Comparison of ENCODE assay signal across 7 cellular contexts in genomic region chr19:7099597-7099921, GRCh38. TPM values are rescaled to one million over a fixed set of nuclear protein-coding genes. Genes with fewer than 3 reads are reported as not detected.
DNase-seq lines count a peak whose midpoint lies in the region; ATAC-seq and TF ChIP-seq lines count a peak whose summit lies in the region.

No MANE protein-coding gene starts in this region.

- H3K4me1 ChIP-seq in HUES6 (ENCODE audit: control insufficient read depth, insufficient read depth, low read length) = no peaks in the 10 kb centered on the region

- no peaks in the 10 kb centered on the region for H3K27me3 Mint-ChIP-seq in activated T-helper 17 cell treated with anti-CD3 and anti-CD28 coated beads, Interleukin-2, amount 50 U/mL, for 72 hours
- H3K27me3 Mint-ChIP-seq in stimulated activated naive CD8-positive, alpha-beta T cell treated with anti-CD3 and anti-CD28 coated beads, Interleukin-15, Interleukin-2, amounts not matched to agents 100 ng/mL and 50 ng/mL, for 24 hours = no peaks in the 10 kb centered on the region

- H3K9me3 ChIP-seq in HUES6 (ENCODE audit: control insufficient read depth, insufficient read depth, low read depth, low read length) = peaks cover 26% of the 10 kb centered on the region

- no peak overlapping the region for H3K27ac ChIP-seq in HUES6 (ENCODE audit: low read depth, low read length)

- peak overlapping the region; percentile 75 for H3K4me3 ChIP-seq in HUES6 (ENCODE audit: low read depth, low read length)
- peak overlapping the region; percentile 54 for H3K4me3 ChIP-seq in kidney epithelial cell (ENCODE audit: low read depth, low read length)

- peak overlapping the region; percentile 93 for H3K27ac Mint-ChIP-seq in activated T-helper 17 cell treated with anti-CD3 and anti-CD28 coated beads, Interleukin-2, amount 50 U/mL, for 72 hours
- peak overlapping the region; percentile 94 for H3K27ac Mint-ChIP-seq in stimulated activated naive CD8-positive, alpha-beta T cell treated with anti-CD3 and anti-CD28 coated beads, Interleukin-15, Interleukin-2, amounts not matched to agents 100 ng/mL and 50 ng/mL, for 24 hours

- TF ChIP-seq CTCF in kidney epithelial cell (IDR thresholded peaks at IDR 0.05; ENCODE audit: insufficient read depth, low read length, poor library complexity, severe bottlenecking) = no peak

- H3K4me3 Mint-ChIP-seq in activated T-helper 17 cell treated with anti-CD3 and anti-CD28 coated beads, Interleukin-2, amount 50 U/mL, for 72 hours = peak overlapping the region; percentile 89
- peak overlapping the region; percentile 89 for H3K4me3 Mint-ChIP-seq in stimulated activated naive CD8-positive, alpha-beta T cell treated with anti-CD3 and anti-CD28 coated beads, Interleukin-15, Interleukin-2, amounts not matched to agents 100 ng/mL and 50 ng/mL, for 24 hours

- no peak for ATAC-seq in activated T-helper 17 cell treated with anti-CD3 and anti-CD28 coated beads, Interleukin-2, amount 50 U/mL, for 72 hours (replicated peaks)
- no peak for ATAC-seq in HG03097 (IDR thresholded peaks at IDR 0.05; ENCODE audit: low FRiP score, unreplicated experiment)

- peaks cover 16% of the 10 kb centered on the region for H3K9me3 Mint-ChIP-seq in activated T-helper 17 cell treated with anti-CD3 and anti-CD28 coated beads, Interleukin-2, amount 50 U/mL, for 72 hours
- H3K9me3 Mint-ChIP-seq in stimulated activated naive CD8-positive, alpha-beta T cell treated with anti-CD3 and anti-CD28 coated beads, Interleukin-15, Interleukin-2, amounts not matched to agents 100 ng/mL and 50 ng/mL, for 24 hours = peaks cover 23% of the 10 kb centered on the region

- peak overlapping the region; percentile 88 for H3K9ac ChIP-seq in HUES6 (ENCODE audit: low read length)

- DNase-seq in kidney epithelial cell (ENCODE audit: low read depth) = no peak
- no peak for DNase-seq in COLO668 (lab: John Stamatoyannopoulos, UW; ENCODE audit: unreplicated experiment)
- no peak for DNase-seq in GF-D8 (lab: John Stamatoyannopoulos, UW)

- H3K36me3 ChIP-seq in HUES6 (ENCODE audit: control insufficient read depth, insufficient read depth, low read length) = peaks cover 2% of the 10 kb centered on the region
- H3K36me3 ChIP-seq in kidney epithelial cell (ENCODE audit: control insufficient read depth, insufficient read depth, low read length) = no peaks in the 10 kb centered on the region

- no peaks in the 10 kb centered on the region for H3K36me3 Mint-ChIP-seq in activated T-helper 17 cell treated with anti-CD3 and anti-CD28 coated beads, Interleukin-2, amount 50 U/mL, for 72 hours (ENCODE audit: low read depth)
- peaks cover 17% of the 10 kb centered on the region for H3K36me3 Mint-ChIP-seq in stimulated activated naive CD8-positive, alpha-beta T cell treated with anti-CD3 and anti-CD28 coated beads, Interleukin-15, Interleukin-2, amounts not matched to agents 100 ng/mL and 50 ng/mL, for 24 hours (ENCODE audit: low read depth)

- H3K27me3 ChIP-seq in HUES6 (ENCODE audit: control insufficient read depth, insufficient read depth, low read length) = no peaks in the 10 kb centered on the region
- H3K27me3 ChIP-seq in kidney epithelial cell (ENCODE audit: control insufficient read depth, insufficient read depth, low read length) = no peaks in the 10 kb centered on the region

- H3K4me1 Mint-ChIP-seq in activated T-helper 17 cell treated with anti-CD3 and anti-CD28 coated beads, Interleukin-2, amount 50 U/mL, for 72 hours = peaks cover 7% of the 10 kb centered on the region
- H3K4me1 Mint-ChIP-seq in stimulated activated naive CD8-positive, alpha-beta T cell treated with anti-CD3 and anti-CD28 coated beads, Interleukin-15, Interleukin-2, amounts not matched to agents 100 ng/mL and 50 ng/mL, for 24 hours (ENCODE audit: low read depth) = peaks cover 24% of the 10 kb centered on the region

RNA-seq across cellular contexts. Expression of gene ZNF557, which starts 30.1 kb away (rescaled TPM):
- 1 to 10 TPM; 7.6 to 9.4 TPM for total RNA-seq in activated T-helper 17 cell treated with anti-CD3 and anti-CD28 coated beads, Interleukin-2, amount 50 U/mL, for 72 hours
- total RNA-seq in kidney epithelial cell = 10.1 and 10.9 TPM in 2 replicates

RNA-seq across cellular contexts. Expression of gene MBD3L3, which starts 41.1 kb away (rescaled TPM):
- total RNA-seq in activated T-helper 17 cell treated with anti-CD3 and anti-CD28 coated beads, Interleukin-2, amount 50 U/mL, for 72 hours = not detected
- not detected in 2 replicates for total RNA-seq in kidney epithelial cell

RNA-seq across cellular contexts. Expression of gene MBD3L2, which starts 50.4 kb away (rescaled TPM):
- not detected for total RNA-seq in activated T-helper 17 cell treated with anti-CD3 and anti-CD28 coated beads, Interleukin-2, amount 50 U/mL, for 72 hours
- not detected in 2 replicates for total RNA-seq in kidney epithelial cell

RNA-seq across cellular contexts. Expression of gene MBD3L4, which starts 59.6 kb away (rescaled TPM):
- total RNA-seq in activated T-helper 17 cell treated with anti-CD3 and anti-CD28 coated beads, Interleukin-2, amount 50 U/mL, for 72 hours = not detected
- total RNA-seq in kidney epithelial cell = not detected in 2 replicates
